Comparison of ENCODE assay signal across 8 cellular contexts in genomic region chr7:17940302-17941170, GRCh38. TPM values are rescaled to one million over a fixed set of nuclear protein-coding genes. Genes with fewer than 3 reads are reported as not detected.
DNase-seq lines count a peak whose midpoint lies in the region; TF ChIP-seq lines count a peak whose summit lies in the region.

Gene SNX13, minus strand, starts transcription at chr7:17940494. Its CDS starts 199 bp downstream, at chr7:17940295.

- DNase-seq in GDM1 (lab: John Stamatoyannopoulos, UW) (peak; percentile 89), HAP-1 (ENCODE audit: low spot score in 2 of 2) (peak; percentile 85 to 94), MG63 (peak; percentile 93), SHP77 treated with DMSO at 0.1 percent for 48 hours (lab: John Stamatoyannopoulos, UW) (peak; percentile 85), activated gamma-delta T cell (lab: John Stamatoyannopoulos, UW) (peak; percentile 86), fibroblast of villous mesenchyme (ENCODE audit: low read depth) (peak; percentile 94), neural crest cell (ENCODE audit: low read depth, low spot score) (peak; percentile 86)

- peak within 1 kb of the TSS; percentile 91 for H3K27ac ChIP-seq in stomach smooth muscle (ENCODE audit: low read length)

- no peaks in the 10 kb centered on the region for H3K9me3 Mint-ChIP-seq in neural crest cell

- H3K36me3 Mint-ChIP-seq in neural crest cell (ENCODE audit: low read depth), result no peaks in the 10 kb centered on the region

- H3K27ac Mint-ChIP-seq in neural crest cell (ENCODE audit: unreplicated experiment), result peak within 1 kb of the TSS; percentile 99

- peaks cover 36% of the 10 kb centered on the region for H3K4me1 Mint-ChIP-seq in neural crest cell

- peak within 1 kb of the TSS; percentile 96 to 98 for H3K9ac ChIP-seq in stomach smooth muscle (ENCODE audit: low read length in 2 of 2)

- H3K4me3 ChIP-seq in HAP-1 (peak within 1 kb of the TSS; percentile 88), MG63 (peak within 1 kb of the TSS; percentile 73), fibroblast of villous mesenchyme (ENCODE audit: low read depth, low read length) (peak within 1 kb of the TSS; percentile 96), stomach smooth muscle (ENCODE audit: low read length in 2 of 2) (peak within 1 kb of the TSS; percentile 96 to 97)

- peak within 1 kb of the TSS; percentile 96 for H3K4me3 Mint-ChIP-seq in neural crest cell

- peaks cover 14% of the 10 kb centered on the region for H3K4me1 ChIP-seq in HAP-1
- H3K4me1 ChIP-seq in stomach smooth muscle (ENCODE audit: control insufficient read depth, insufficient read depth, low read length), result no peaks in the 10 kb centered on the region

- H3K9me3 ChIP-seq in HAP-1 (no peaks in the 10 kb centered on the region), MG63 (no peaks in the 10 kb centered on the region), stomach smooth muscle (ENCODE audit: control insufficient read depth in 2 of 2, low read length in 2 of 2) (no peaks in the 10 kb centered on the region)

- peak; percentile 19 for TF ChIP-seq CTCF in fibroblast of villous mesenchyme (IDR thresholded peaks at IDR 0.05; ENCODE audit: insufficient read depth, low read depth, low read length)
- TF ChIP-seq CTCF in neural crest cell (conservative IDR thresholded peaks at IDR 0.05), result no peak

- no peaks in the 10 kb centered on the region for H3K27me3 Mint-ChIP-seq in neural crest cell (ENCODE audit: low read depth)

- H3K27me3 ChIP-seq in HAP-1 (ENCODE audit: low read depth) (no peaks in the 10 kb centered on the region), MG63 (no peaks in the 10 kb centered on the region), stomach smooth muscle (ENCODE audit: control insufficient read depth in 1 of 2, insufficient read depth in 2 of 2, low read length in 2 of 2) (no peaks in the 10 kb centered on the region)

- H3K36me3 ChIP-seq in HAP-1 (replicated peaks) (no peaks in the 10 kb centered on the region), MG63 (peaks cover 5% of the 10 kb centered on the region; the same call in 1 of the 2 replicates), stomach smooth muscle (ENCODE audit: control insufficient read depth in 2 of 2, insufficient read depth in 2 of 2, low read length in 2 of 2) (no peaks in the 10 kb centered on the region)

- in situ Hi-C loops in HAP-1 (cut with MboI; ENCODE audit: low sequenced_read_pairs), result no loop called here

RNA-seq across cellular contexts. Expression of gene SNX13, which starts in this region (rescaled TPM):
- total RNA-seq in MG63 (2014; rRNA removed; shearing (Covaris generic); ENCODE audit: low replicate concordance), result 8.6 and 33.8 TPM in 2 replicates
- total RNA-seq in fibroblast of villous mesenchyme (49.0 and 51.8 TPM in 2 replicates), neural crest cell (35.4 and 35.6 TPM in 2 replicates)

Comparison
In these comparisons a context has a peak if more than half of its experiments do, and no peak if none do; other contexts are left out.
1. Peak in every context shown above with its lines: DNase-seq, H3K4me3 ChIP-seq and H3K27ac ChIP-seq.